ENCODE assay signal across 16 cellular contexts in genomic region chr11:29051935-29052334, GRCh38.
"Had no signal": no experiment of that assay in that cellular context is flagged by ENCODE, and none has a peak within 500 bp of the region (broad histone marks: within the 10 kb centered on the region; RNA-seq: fewer than 3 reads in every experiment).

No MANE protein-coding gene starts in this region.

- H3K9me3 ChIP-seq: ascending aorta, thyroid gland had no signal

- ATAC-seq: activated CD8-positive, alpha-beta T cell treated with anti-CD3 and anti-CD28 coated beads, Interleukin-2, amount 10 ng/mL, durations not matched to agents 7 days and 5 days; activated T-cell treated with anti-CD3 and anti-CD28 coated beads, Interleukin-2, amount 50 U/mL, for 4 hours; esophagus mucosa; heart right ventricle; left ventricle myocardium superior had no signal

- H3K4me3 Mint-ChIP-seq: activated CD4-positive, alpha-beta T cell treated with anti-CD3 and anti-CD28 coated beads, Interleukin-2, amount 10 ng/mL, durations not matched to agents 7 days and 5 days; activated CD8-positive, alpha-beta T cell treated with anti-CD3 and anti-CD28 coated beads, Interleukin-2, amount 10 ng/mL, durations not matched to agents 7 days and 5 days; activated naive CD4-positive, alpha-beta T cell treated with anti-CD3 and anti-CD28 coated beads for 36 hours; activated T-cell treated with anti-CD3 and anti-CD28 coated beads, Interleukin-2, amount 50 U/mL, for 4 hours; memory B cell had no signal

- H3K36me3 ChIP-seq: ascending aorta, cardiac muscle cell, heart right ventricle, thyroid gland had no signal

- H3K27ac ChIP-seq: ascending aorta, cardiac muscle cell, heart right ventricle, thyroid gland had no signal

- H3K4me3 ChIP-seq: ascending aorta, cardiac muscle cell, heart right ventricle, thyroid gland had no signal

- H3K27me3 ChIP-seq: ascending aorta, cardiac muscle cell, heart right ventricle, thyroid gland had no signal

- H3K4me1 Mint-ChIP-seq: activated CD4-positive, alpha-beta T cell treated with anti-CD3 and anti-CD28 coated beads, Interleukin-2, amount 10 ng/mL, durations not matched to agents 7 days and 5 days; memory B cell had no signal

- H3K27me3 Mint-ChIP-seq: activated CD4-positive, alpha-beta T cell treated with anti-CD3 and anti-CD28 coated beads, Interleukin-2, amount 10 ng/mL, durations not matched to agents 7 days and 5 days; memory B cell had no signal

- H3K27ac Mint-ChIP-seq: activated CD4-positive, alpha-beta T cell treated with anti-CD3 and anti-CD28 coated beads, Interleukin-2, amount 10 ng/mL, durations not matched to agents 7 days and 5 days; activated CD8-positive, alpha-beta T cell treated with anti-CD3 and anti-CD28 coated beads, Interleukin-2, amount 10 ng/mL, durations not matched to agents 7 days and 5 days; activated naive CD4-positive, alpha-beta T cell treated with anti-CD3 and anti-CD28 coated beads for 36 hours; memory B cell had no signal

- H3K36me3 Mint-ChIP-seq: memory B cell had no signal

- H3K4me1 ChIP-seq: ascending aorta, heart right ventricle, thyroid gland had no signal

- DNase-seq: activated CD4-positive, alpha-beta T cell treated with anti-CD3 and anti-CD28 coated beads, Interleukin-2, amount 10 ng/mL, durations not matched to agents 7 days and 5 days; activated CD8-positive, alpha-beta T cell treated with anti-CD3 and anti-CD28 coated beads, Interleukin-2, amount 10 ng/mL, durations not matched to agents 7 days and 5 days; activated naive CD4-positive, alpha-beta T cell treated with anti-CD3 and anti-CD28 coated beads for 36 hours; activated T-cell treated with anti-CD3 and anti-CD28 coated beads, Interleukin-2, amount 50 U/mL, for 4 hours; heart right ventricle; kidney glomerular epithelial cell; left ventricle myocardium superior; occipital lobe; stimulated activated CD8-positive, alpha-beta memory T cell treated with anti-CD3 and anti-CD28 coated beads, Interleukin-4, amount 100 ng/mL, for 48 hours; stimulated activated naive CD4-positive, alpha-beta T cell treated with Interleukin-2 at 50 U/mL for 16 hours; T1000; thyroid gland had no signal
